ENCODE assay signal across 29 cellular contexts in genomic region chr7:17994079-17994478, GRCh38. TPM values are rescaled to one million over a fixed set of nuclear protein-coding genes. Genes with fewer than 3 reads are reported as not detected.
DNase-seq lines count a peak whose midpoint lies in the region; ATAC-seq and TF ChIP-seq lines count a peak whose summit lies in the region.
"Had no signal": no experiment of that assay in that cellular context is flagged by ENCODE, and none has a peak within 500 bp of the region (broad histone marks: within the 10 kb centered on the region; RNA-seq: fewer than 3 reads in every experiment).

No MANE protein-coding gene starts in this region.

- no peaks in the 10 kb centered on the region for H3K27me3 ChIP-seq in GM23248 (replicated peaks; ENCODE audit: insufficient read depth)
- H3K27me3 ChIP-seq in OCI-LY3 (ENCODE audit: low read depth, low read length): no peaks in the 10 kb centered on the region
- no peaks in the 10 kb centered on the region for H3K27me3 ChIP-seq in neural progenitor cell
- no peaks in the 10 kb centered on the region for H3K27me3 ChIP-seq in sigmoid colon
- no peaks in the 10 kb centered on the region for H3K27me3 ChIP-seq in vagina
- H3K27me3 ChIP-seq: ovary, stomach, thyroid gland had no signal

- no peaks in the 10 kb centered on the region for H3K36me3 ChIP-seq in GM23248 (ENCODE audit: low read depth)
- H3K36me3 ChIP-seq in OCI-LY3 (replicated peaks; ENCODE audit: low read depth, low read length): no peaks in the 10 kb centered on the region
- no peaks in the 10 kb centered on the region for H3K36me3 ChIP-seq in neural progenitor cell
- no peaks in the 10 kb centered on the region for H3K36me3 ChIP-seq in sigmoid colon
- no peaks in the 10 kb centered on the region for H3K36me3 ChIP-seq in vagina
- H3K36me3 ChIP-seq: ovary, stomach, thyroid gland had no signal

- H3K36me3 Mint-ChIP-seq in activated T-cell treated with anti-CD3 and anti-CD28 coated beads, Interleukin-2, amount 50 U/mL, for 4 hours (ENCODE audit: insufficient read depth): no peaks in the 10 kb centered on the region
- H3K36me3 Mint-ChIP-seq in neural progenitor cell: no peaks in the 10 kb centered on the region
- H3K36me3 Mint-ChIP-seq: CD14-positive monocyte had no signal

- H3K4me1 Mint-ChIP-seq in activated T-cell treated with anti-CD3 and anti-CD28 coated beads, Interleukin-2, amount 50 U/mL, for 4 hours (ENCODE audit: low read depth): peaks cover 4% of the 10 kb centered on the region
- peaks cover 22% of the 10 kb centered on the region for H3K4me1 Mint-ChIP-seq in neural progenitor cell

- peaks cover 5% of the 10 kb centered on the region for H3K9me3 Mint-ChIP-seq in activated T-cell treated with anti-CD3 and anti-CD28 coated beads, Interleukin-2, amount 50 U/mL, for 4 hours
- peaks cover 6% of the 10 kb centered on the region for H3K9me3 Mint-ChIP-seq in neural progenitor cell

- TF ChIP-seq POLR2A in sigmoid colon (IDR thresholded peaks at IDR 0.05) (no peak), vagina (IDR thresholded peaks at IDR 0.05) (no peak)

- peak overlapping the region; percentile 78 for H3K27ac Mint-ChIP-seq in neural progenitor cell
- H3K27ac Mint-ChIP-seq: CD14-positive monocyte had no signal

- H3K9ac ChIP-seq in GM23248 (no peak overlapping the region), OCI-LY3 (ENCODE audit: low read length) (no peak overlapping the region), neural progenitor cell (no peak overlapping the region)
- H3K9ac ChIP-seq: SK-N-SH had no signal

- H3K79me2 ChIP-seq in GM23248 (ENCODE audit: insufficient read depth): no peaks in the 10 kb centered on the region
- no peaks in the 10 kb centered on the region for H3K79me2 ChIP-seq in OCI-LY3 (ENCODE audit: low read length)
- no peaks in the 10 kb centered on the region for H3K79me2 ChIP-seq in neural progenitor cell (ENCODE audit: low read depth)

- H3K4me3 ChIP-seq in GM23248: no peak overlapping the region
- H3K4me3 ChIP-seq in OCI-LY3 (ENCODE audit: low read length): no peak overlapping the region
- H3K4me3 ChIP-seq in neural progenitor cell: no peak overlapping the region
- no peak overlapping the region for H3K4me3 ChIP-seq in sigmoid colon
- H3K4me3 ChIP-seq in vagina: no peak overlapping the region
- H3K4me3 ChIP-seq: ovary, smooth muscle cell, stomach, thyroid gland had no signal

- H3K27me3 Mint-ChIP-seq in activated T-cell treated with anti-CD3 and anti-CD28 coated beads, Interleukin-2, amount 50 U/mL, for 4 hours (ENCODE audit: low read depth): peaks cover 4% of the 10 kb centered on the region
- peaks cover 2% of the 10 kb centered on the region for H3K27me3 Mint-ChIP-seq in neural progenitor cell (ENCODE audit: insufficient read depth, low read depth)

- intact Hi-C loops in sigmoid colon (cut with DNase I): no loop called here
- intact Hi-C loops in vagina (cut with DNase I): no loop called here

- DNase-seq in activated T-cell treated with anti-CD3 and anti-CD28 coated beads, Interleukin-2, amount 50 U/mL, for 4 hours: no peak
- no peak for DNase-seq in activated T-cell treated with anti-CD3 and anti-CD28 coated beads, Interleukin-2, amount 50 U/mL, for 1 hour
- DNase-seq in GM23248 (no peak), neural progenitor cell (ENCODE audit: low spot score) (no peak), NCI-H2196 treated with DMSO at 0.1 percent for 48 hours (lab: John Stamatoyannopoulos, UW; ENCODE audit: unreplicated experiment) (no peak), sigmoid colon (no peak), vagina (ENCODE audit: extremely low spot score in 2 of 2) (no peak)
- DNase-seq: activated CD4-positive, CD25-positive, alpha-beta regulatory T cell treated with anti-CD3 and anti-CD28 coated beads, Interleukin-2, amount 50 U/mL, for 72 hours; activated gamma-delta T cell; Calu3; effector CD4-positive, alpha-beta T cell; NCI-H1092 treated with DMSO at 0.1 percent for 48 hours; NCI-H2029 treated with DMSO at 0.1 percent for 48 hours; NCI-H345; OCI-M1; ovary; SK-N-SH; stomach; T-helper 2 cell; thyroid gland had no signal

- no peaks in the 10 kb centered on the region for H3K9me2 ChIP-seq in GM23248 (ENCODE audit: insufficient read depth)
- H3K9me2 ChIP-seq: SK-N-SH had no signal

- peak; percentile 57 to 88 for ATAC-seq in activated T-cell treated with anti-CD3 and anti-CD28 coated beads, Interleukin-2, amount 50 U/mL, for 4 hours

- H4K20me1 ChIP-seq in GM23248 (ENCODE audit: insufficient read depth): no peaks in the 10 kb centered on the region
- no peaks in the 10 kb centered on the region for H4K20me1 ChIP-seq in OCI-LY3 (ENCODE audit: insufficient read depth, low read length)
- H4K20me1 ChIP-seq in neural progenitor cell (ENCODE audit: low read depth): no peaks in the 10 kb centered on the region

- in situ Hi-C loops in GM23248 (cut with MboI): no loop called here

- H3F3A ChIP-seq in GM23248 (ENCODE audit: insufficient read depth) (no peaks in the 10 kb centered on the region), neural progenitor cell (ENCODE audit: low read depth) (no peaks in the 10 kb centered on the region)

- TF ChIP-seq CTCF in OCI-LY3 (IDR thresholded peaks at IDR 0.05; ENCODE audit: low read depth, low read length) (no peak), neural progenitor cell (IDR thresholded peaks at IDR 0.05) (no peak), sigmoid colon (IDR thresholded peaks at IDR 0.05) (no peak), vagina (IDR thresholded peaks at IDR 0.05) (no peak)

- no peaks in the 10 kb centered on the region for H3K4me1 ChIP-seq in GM23248 (ENCODE audit: insufficient read depth)
- peaks cover 5% of the 10 kb centered on the region for H3K4me1 ChIP-seq in OCI-LY3 (ENCODE audit: low read length)
- peaks cover 8% of the 10 kb centered on the region for H3K4me1 ChIP-seq in neural progenitor cell
- H3K4me1 ChIP-seq in sigmoid colon: no peaks in the 10 kb centered on the region
- H3K4me1 ChIP-seq in vagina: no peaks in the 10 kb centered on the region
- H3K4me1 ChIP-seq: stomach had no signal

- H2AFZ ChIP-seq in GM23248: 0 out of 2 replicates have a peak overlapping the region, but pooled peaks have one; percentile 3
- no peak overlapping the region for H2AFZ ChIP-seq in OCI-LY3 (ENCODE audit: low read depth, low read length)
- no peak overlapping the region for H2AFZ ChIP-seq in neural progenitor cell (replicated peaks)

- no peak overlapping the region for H3K4me3 Mint-ChIP-seq in activated T-cell treated with anti-CD3 and anti-CD28 coated beads, Interleukin-2, amount 50 U/mL, for 4 hours
- peak overlapping the region; percentile 16 for H3K4me3 Mint-ChIP-seq in neural progenitor cell
- H3K4me3 Mint-ChIP-seq: CD14-positive monocyte had no signal

- WGBS in GM23248 (ENCODE audit: low coverage in 1 of 2, low lambda C conversion rate in 2 of 2, missing lambda C conversion rate in 2 of 2), 2 experiments: 80 to 83% methylated on average over 3 of the region's 3 CpGs
- 76 to 79% methylated on average over 3 of the region's 3 CpGs for WGBS in sigmoid colon, 2 donors

- H3K27ac ChIP-seq in GM23248 (no peak overlapping the region), OCI-LY3 (ENCODE audit: low read length) (no peak overlapping the region), neural progenitor cell (no peak overlapping the region), sigmoid colon (no peak overlapping the region), vagina (no peak overlapping the region)
- H3K27ac ChIP-seq: epithelial cell of prostate, ovary, stomach, thyroid gland had no signal

- H3K9me3 ChIP-seq in GM23248 (ENCODE audit: low read depth) (no peaks in the 10 kb centered on the region), OCI-LY3 (ENCODE audit: insufficient read depth, low read length) (no peaks in the 10 kb centered on the region), neural progenitor cell (ENCODE audit: low read depth) (no peaks in the 10 kb centered on the region), sigmoid colon (peaks cover 0 to 3% (median 0%) of the 10 kb centered on the region in 4 donors), vagina (no peaks in the 10 kb centered on the region)
- H3K9me3 ChIP-seq: ovary, thyroid gland had no signal

- no peak overlapping the region for H3K4me2 ChIP-seq in GM23248 (ENCODE audit: unreplicated experiment)
- peak overlapping the region; percentile 9; the same call in 1 of the 2 replicates for H3K4me2 ChIP-seq in OCI-LY3 (ENCODE audit: low read length)
- no peak overlapping the region for H3K4me2 ChIP-seq in neural progenitor cell
- H3K4me2 ChIP-seq: SK-N-SH, smooth muscle cell had no signal

- TF ChIP-seq EP300 in sigmoid colon (IDR thresholded peaks at IDR 0.05): no peak

RNA-seq across cellular contexts. Expression of gene PRPS1L1, which starts 33.6 kb away (rescaled TPM):
- not detected for total RNA-seq in activated T-cell treated with anti-CD3 and anti-CD28 coated beads, Interleukin-2, amount 50 U/mL, for 4 hours
- not detected in 2 replicates for total RNA-seq in GM23248 (2014; rRNA removed; shearing (Covaris generic))
- polyA plus RNA-seq in GM23248 (2016; fragmentation: Nextera tagmentation; extraction: Ambion mirVana) (not detected in 2 replicates), sigmoid colon (not detected)
- total RNA-seq in neural progenitor cell (ENCODE audit: low replicate concordance) (not detected in 2 replicates), sigmoid colon (not detected), vagina (not detected)
- total RNA-seq: bronchial epithelial cell, Calu3, HT-29, liver, M059J, ovary, smooth muscle cell, stomach, thyroid gland had no signal
- polyA plus RNA-seq: CD14-positive monocyte, keratinocyte, liver, ovary, SK-N-SH, smooth muscle cell, stomach had no signal

RNA-seq across cellular contexts. Expression of gene SNX13, which starts 53.8 kb away (rescaled TPM):
- total RNA-seq in activated T-cell treated with anti-CD3 and anti-CD28 coated beads, Interleukin-2, amount 50 U/mL, for 4 hours: 10 to 100 TPM; 20.8 to 23.7 (median 22.5) TPM
- 34.2 and 50.8 TPM in 2 replicates for total RNA-seq in GM23248 (2014; rRNA removed; shearing (Covaris generic))
- 21.0 and 21.8 TPM in 2 replicates for polyA plus RNA-seq in GM23248 (2016; fragmentation: Nextera tagmentation; extraction: Ambion mirVana)
- total RNA-seq in neural progenitor cell (ENCODE audit: low replicate concordance): 41.3 and 67.5 TPM in 2 replicates
- total RNA-seq in sigmoid colon: 10 to 100 TPM; 43.8 to 80.9 (median 52.0) TPM
- 10 to 100 TPM in 2 of 3 donors, 1 to 10 TPM in 1; 9.6 to 12.1 (median 10.2) TPM for polyA plus RNA-seq in sigmoid colon
- 67.3 TPM for total RNA-seq in vagina
